In the genomic region with DNA sequence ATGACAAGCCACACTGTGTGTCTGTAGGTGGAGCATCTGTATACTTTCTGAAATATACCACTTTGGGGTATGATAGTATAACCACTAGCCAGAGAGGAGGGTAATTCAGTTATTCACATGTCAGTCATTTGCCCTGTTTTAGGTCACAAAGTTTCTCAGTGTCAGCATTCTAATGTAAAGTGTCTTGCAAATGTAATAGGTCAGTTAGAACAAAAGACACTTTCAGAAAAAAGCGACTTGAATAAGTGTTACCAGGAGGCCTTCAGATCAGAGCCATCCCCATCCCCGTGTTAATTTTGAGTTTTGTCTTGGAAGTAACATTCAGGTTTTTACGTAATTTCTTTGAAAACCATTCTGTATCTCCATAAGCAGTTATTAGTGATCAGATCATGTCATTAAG, we compare ENCODE assay signal across 20 cellular contexts. TPM values are rescaled to one million over a fixed set of nuclear protein-coding genes. Genes with fewer than 3 reads are reported as not detected.
DNase-seq lines count a peak whose midpoint lies in the region; ATAC-seq, FAIRE-seq and TF ChIP-seq lines count a peak whose summit lies in the region.
"Had no signal": no experiment of that assay in that cellular context is flagged by ENCODE, and none has a peak within 500 bp of the region (broad histone marks: within the 10 kb centered on the region; RNA-seq: fewer than 3 reads in every experiment).

No MANE protein-coding gene starts in this region.

- H3K27me3 ChIP-seq in HUES48 (ENCODE audit: control insufficient read depth, insufficient read depth, low read length) (no peaks in the 10 kb centered on the region), osteoblast (ENCODE audit: insufficient read depth, low read length) (no peaks in the 10 kb centered on the region)

- peak overlapping the region; percentile 35; the same call in 1 of the 2 replicates for H3K4me3 ChIP-seq in HUES48 (ENCODE audit: low read depth, low read length)
- H3K4me3 ChIP-seq in osteoblast (ENCODE audit: insufficient read depth, low read length) = no peak overlapping the region
- H3K4me3 ChIP-seq: A549, K562 had no signal

- H3K9me3 ChIP-seq in HUES48 (ENCODE audit: control insufficient read depth, insufficient read depth, low read length) (no peaks in the 10 kb centered on the region), osteoblast (ENCODE audit: low read depth, low read length) (no peaks in the 10 kb centered on the region)
- H3K9me3 ChIP-seq: A549 had no signal

- no peak overlapping the region for H2AFZ ChIP-seq in osteoblast (ENCODE audit: low read length)

- no peaks in the 10 kb centered on the region for H3K9me3 Mint-ChIP-seq in endothelial cell (ENCODE audit: unreplicated experiment)
- H3K9me3 Mint-ChIP-seq: CD4-positive, alpha-beta T cell; HFFc6 had no signal

- no peaks in the 10 kb centered on the region for H3K79me2 ChIP-seq in osteoblast (ENCODE audit: insufficient read depth, low read length)

- H3K27me3 Mint-ChIP-seq in endothelial cell (ENCODE audit: unreplicated experiment) = no peaks in the 10 kb centered on the region
- H3K27me3 Mint-ChIP-seq: CD4-positive, alpha-beta T cell had no signal

- peak overlapping the region; percentile 51 for H3K4me3 Mint-ChIP-seq in endothelial cell (ENCODE audit: unreplicated experiment)
- H3K4me3 Mint-ChIP-seq: CD4-positive, alpha-beta T cell; HFFc6 had no signal

- TF ChIP-seq CTCF in D721Med (IDR thresholded peaks at IDR 0.05; ENCODE audit: insufficient read depth, missing control alignments) (no peak), endothelial cell (IDR thresholded peaks at IDR 0.05; ENCODE audit: unreplicated experiment) (no peak), osteoblast (IDR thresholded peaks at IDR 0.05; ENCODE audit: extremely low read depth, low read depth, low read length) (no peak)

- in situ Hi-C loops in SK-MEL-5 (cut with HindIII; ENCODE audit: low pct_unique_long_range_greater_than_20kb, low sequenced_read_pairs) = no loop called here

- peaks cover 20% of the 10 kb centered on the region for H3K4me1 Mint-ChIP-seq in endothelial cell (ENCODE audit: unreplicated experiment)

- FAIRE-seq in D721Med (lab: Jason Lieb, UNC) (peak; percentile 16), urothelium cell line (lab: Jason Lieb, UNC) (no peak)
- FAIRE-seq: A549, H54, K562 had no signal

- ATAC-seq in HG03571 (IDR thresholded peaks at IDR 0.05; ENCODE audit: unreplicated experiment) = no peak
- ATAC-seq: A549, HCT116, K562 had no signal

- no peak overlapping the region for H3K4me2 ChIP-seq in osteoblast (ENCODE audit: insufficient read depth, low read length)
- H3K4me2 ChIP-seq: A549 had no signal

- H3K36me3 ChIP-seq in HUES48 (ENCODE audit: control insufficient read depth, insufficient read depth, low read length) (peaks cover 36% of the 10 kb centered on the region), osteoblast (ENCODE audit: insufficient read depth, low read length) (peaks cover 22% of the 10 kb centered on the region)

- no peak overlapping the region for H3K27ac Mint-ChIP-seq in endothelial cell (ENCODE audit: unreplicated experiment)
- H3K27ac Mint-ChIP-seq: CD4-positive, alpha-beta T cell; HFFc6 had no signal

- H3K9ac ChIP-seq in HUES48 (ENCODE audit: low read depth, low read length) = no peak overlapping the region

- H3K36me3 Mint-ChIP-seq in endothelial cell (ENCODE audit: low read depth, unreplicated experiment) = peaks cover 11% of the 10 kb centered on the region

- no peak for DNase-seq in D721Med (ENCODE audit: insufficient read length, low spot score)
- peak; percentile 26 for DNase-seq in SK-MEL-5 (ENCODE audit: low read depth, low spot score)
- no peak for DNase-seq in endothelial cell (ENCODE audit: low spot score)
- DNase-seq in NCI-H146 (lab: John Stamatoyannopoulos, UW) = no peak
- DNase-seq in osteoblast (ENCODE audit: insufficient read length, low spot score, missing footprints) = no peak
- no peak for DNase-seq in urothelium cell line (ENCODE audit: low spot score)
- DNase-seq: AML-193; CD4-positive, alpha-beta T cell; DMS79 treated with DMSO at 0.1 percent for 48 hours; GF-D8; HFFc6; IMR-90 had no signal

- peak overlapping the region; percentile 94 for H3K27ac ChIP-seq in HUES48 (ENCODE audit: low read depth, low read length)
- H3K27ac ChIP-seq in osteoblast (ENCODE audit: low read depth, low read length) = no peak overlapping the region
- H3K27ac ChIP-seq: 22Rv1, A549, C4-2B had no signal

- H3K4me1 ChIP-seq in HUES48 (ENCODE audit: control insufficient read depth, insufficient read depth, low read length) = peaks cover 37% of the 10 kb centered on the region
- peaks cover 11% of the 10 kb centered on the region for H3K4me1 ChIP-seq in osteoblast (ENCODE audit: insufficient read depth, low read length)

- no peaks in the 10 kb centered on the region for H4K20me1 ChIP-seq in osteoblast (ENCODE audit: insufficient read depth, low read length)

RNA-seq across cellular contexts. Expression of gene TTC1, which starts 33.7 kb away (rescaled TPM):
- total RNA-seq in SK-MEL-5 (2014; rRNA removed; shearing (Covaris generic)) = 57.1 and 59.4 TPM in 2 replicates
- 51.8 and 54.7 TPM in 2 replicates for polyA plus RNA-seq in SK-MEL-5 (2015; cell fraction: cytosol; rRNA removed)
- 11.4 and 14.8 TPM in 2 replicates for polyA plus RNA-seq in SK-MEL-5 (2015; cell fraction: nucleus; rRNA removed)
- total RNA-seq in endothelial cell (ENCODE audit: unreplicated experiment) (49.8 TPM), osteoblast (43.9 and 49.9 TPM in 2 replicates)
